Comparison of ENCODE assay signal across 9 cellular contexts in the genomic region with DNA sequence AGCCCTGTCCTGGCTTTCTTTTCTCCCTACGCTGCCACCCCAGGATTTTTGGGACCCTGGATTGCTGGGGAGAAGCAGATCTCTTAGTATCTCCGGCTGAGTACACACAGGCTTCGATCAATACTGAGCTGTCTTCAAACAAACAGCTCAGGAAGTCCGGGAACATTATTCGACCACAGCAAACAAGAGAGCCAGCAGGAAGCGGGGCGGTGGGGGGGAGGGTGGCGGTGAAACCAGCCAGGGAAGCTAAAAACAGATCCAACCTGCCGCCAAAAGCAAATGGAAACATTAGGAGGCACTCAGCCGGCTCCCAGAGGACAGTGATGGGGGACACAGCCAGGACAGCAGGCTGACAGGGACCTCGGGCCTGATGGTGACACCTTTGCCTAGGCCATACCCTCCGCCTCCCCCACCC. TPM values are rescaled to one million over a fixed set of nuclear protein-coding genes. Genes with fewer than 3 reads are reported as not detected.
A peak's percentile ranks its signal among the peaks of the same experiment; 100 is the strongest.
DNase-seq lines count a peak whose midpoint lies in the region; TF ChIP-seq lines count a peak whose summit lies in the region.
"Had no signal": no experiment of that assay in that cellular context is flagged by ENCODE, and none has a peak within 500 bp of the region (broad histone marks: within the 10 kb centered on the region; RNA-seq: fewer than 3 reads in every experiment).

No MANE protein-coding gene starts in this region.

- peak overlapping the region; percentile 23 for H3K9ac ChIP-seq in SK-N-MC (ENCODE audit: insufficient read length)
- H3K9ac ChIP-seq in smooth muscle cell (ENCODE audit: low read depth) = no peak overlapping the region

- no peaks in the 10 kb centered on the region for H4K20me1 ChIP-seq in smooth muscle cell (ENCODE audit: low read depth)

- TF ChIP-seq CTCF in smooth muscle cell (IDR thresholded peaks at IDR 0.05; ENCODE audit: borderline replicate concordance, insufficient read depth, poor library complexity, severe bottlenecking) (no peak), BE2C (IDR thresholded peaks at IDR 0.05; ENCODE audit: low read depth, low read length) (no peak)

- H3K4me2 ChIP-seq in smooth muscle cell = no peak overlapping the region

- H3K79me2 ChIP-seq in smooth muscle cell (ENCODE audit: low read depth) = no peaks in the 10 kb centered on the region

- 46% methylated on average over 12 of the region's 12 CpGs for WGBS in smooth muscle cell (ENCODE audit: low lambda C conversion rate)

- H3K4me1 ChIP-seq in smooth muscle cell (ENCODE audit: low read depth) (no peaks in the 10 kb centered on the region), BE2C (no peaks in the 10 kb centered on the region)

- no peak overlapping the region for H3K27ac ChIP-seq in SK-N-MC
- H3K27ac ChIP-seq in smooth muscle cell (ENCODE audit: low read depth) = no peak overlapping the region

- H3K36me3 ChIP-seq in SK-N-MC (ENCODE audit: insufficient read depth, low read length) (no peaks in the 10 kb centered on the region), smooth muscle cell (ENCODE audit: low read depth) (no peaks in the 10 kb centered on the region), BE2C (no peaks in the 10 kb centered on the region)

- peak overlapping the region; percentile 33 for H2AFZ ChIP-seq in smooth muscle cell (ENCODE audit: low read depth)

- DNase-seq in NCI-H1417 (lab: John Stamatoyannopoulos, UW) (peak; percentile 6 to 89 (median 75)), NCI-H1417 treated with DMSO at 0.1 percent for 48 hours (lab: John Stamatoyannopoulos, UW) (no peak), SK-N-MC (ENCODE audit: low read depth, low spot score) (no peak), cardiac septum (ENCODE audit: low spot score) (peak; percentile 82), smooth muscle cell (lab: John Stamatoyannopoulos, UW; ENCODE audit: unreplicated experiment) (no peak), LoVo (ENCODE audit: low spot score) (no peak), OCI-M2 (lab: John Stamatoyannopoulos, UW; ENCODE audit: unreplicated experiment) (no peak), BE2C (no peak)
- DNase-seq: activated CD8-positive, alpha-beta memory T cell treated with anti-CD3 and anti-CD28 coated beads, Interleukin-2, amount 50 U/mL, for 4 hours had no signal

- H3F3A ChIP-seq in smooth muscle cell (ENCODE audit: low read depth) = no peaks in the 10 kb centered on the region

- H3K9me3 ChIP-seq in SK-N-MC (ENCODE audit: low read depth, low read length) (no peaks in the 10 kb centered on the region), smooth muscle cell (replicated peaks; ENCODE audit: low read depth) (no peaks in the 10 kb centered on the region), BE2C (no peaks in the 10 kb centered on the region)

- H3K4me3 ChIP-seq in SK-N-MC = no peak overlapping the region
- no peak overlapping the region for H3K4me3 ChIP-seq in smooth muscle cell
- no peak overlapping the region for H3K4me3 ChIP-seq in BE2C (ENCODE audit: low read depth, low read length)

- intact Hi-C loops in cardiac septum (cut with DNase I) = loop anchor here (2.0 kb wide), 1 partner anchor 48 kb away; no protein-coding TSS in a partner anchor

- H3K27me3 ChIP-seq in smooth muscle cell (ENCODE audit: low read depth) (no peaks in the 10 kb centered on the region), BE2C (no peaks in the 10 kb centered on the region)

RNA-seq across cellular contexts. Expression of a gene that starts 12.2 kb away (rescaled TPM):
- 86.8 TPM for total RNA-seq in cardiac septum
- 1.7 and 5.0 TPM in 2 replicates for total RNA-seq in smooth muscle cell
- 1.5 and 6.4 TPM in 2 replicates for polyA plus RNA-seq in smooth muscle cell
- polyA plus RNA-seq in BE2C (2012; ENCODE audit: insufficient read depth, insufficient read length, low read depth) = 7.3 TPM

RNA-seq across cellular contexts. Expression of a gene that starts 19.0 kb away (rescaled TPM):
- total RNA-seq in cardiac septum (not detected), smooth muscle cell (0.40 and 0.90 TPM in 2 replicates)
- polyA plus RNA-seq in smooth muscle cell = 0.87 and 2.3 TPM in 2 replicates
- not detected for polyA plus RNA-seq in BE2C (2012; ENCODE audit: insufficient read depth, insufficient read length, low read depth)

RNA-seq across cellular contexts. Expression of a gene that starts 48.2 kb away (rescaled TPM):
- total RNA-seq in cardiac septum = 41.5 TPM
- total RNA-seq in smooth muscle cell = 8.1 and 12.2 TPM in 2 replicates
- polyA plus RNA-seq in smooth muscle cell = 52.8 and 54.0 TPM in 2 replicates
- 14.5 TPM for polyA plus RNA-seq in BE2C (2012; ENCODE audit: insufficient read depth, insufficient read length, low read depth)

RNA-seq across cellular contexts. Expression of a gene that starts 49.4 kb away (rescaled TPM):
- total RNA-seq in cardiac septum = 60.0 TPM
- 91.5 and 94.6 TPM in 2 replicates for total RNA-seq in smooth muscle cell
- 160 and 164 TPM in 2 replicates for polyA plus RNA-seq in smooth muscle cell
- polyA plus RNA-seq in BE2C (2012; ENCODE audit: insufficient read depth, insufficient read length, low read depth) = 105 TPM

Comparison
In these comparisons a context has a peak if more than half of its experiments do, and no peak if none do; other contexts are left out.
1. DNase-seq: peak in NCI-H1417 (3 of 3) and cardiac septum (single experiment); none in NCI-H1417 treated with DMSO at 0.1 percent for 48 hours (single experiment), SK-N-MC (single experiment), smooth muscle cell (single experiment), LoVo (single experiment), OCI-M2 (single experiment) and BE2C (single experiment).
2. RNA of a gene that starts 12.2 kb away (total RNA-seq): 86.8 TPM in cardiac septum (single experiment); 1.7 to 5.0 TPM in smooth muscle cell; every median in the first group is over 10 times any median in the second.